8 cellular contexts compared by ENCODE assay signal in the genomic region with DNA sequence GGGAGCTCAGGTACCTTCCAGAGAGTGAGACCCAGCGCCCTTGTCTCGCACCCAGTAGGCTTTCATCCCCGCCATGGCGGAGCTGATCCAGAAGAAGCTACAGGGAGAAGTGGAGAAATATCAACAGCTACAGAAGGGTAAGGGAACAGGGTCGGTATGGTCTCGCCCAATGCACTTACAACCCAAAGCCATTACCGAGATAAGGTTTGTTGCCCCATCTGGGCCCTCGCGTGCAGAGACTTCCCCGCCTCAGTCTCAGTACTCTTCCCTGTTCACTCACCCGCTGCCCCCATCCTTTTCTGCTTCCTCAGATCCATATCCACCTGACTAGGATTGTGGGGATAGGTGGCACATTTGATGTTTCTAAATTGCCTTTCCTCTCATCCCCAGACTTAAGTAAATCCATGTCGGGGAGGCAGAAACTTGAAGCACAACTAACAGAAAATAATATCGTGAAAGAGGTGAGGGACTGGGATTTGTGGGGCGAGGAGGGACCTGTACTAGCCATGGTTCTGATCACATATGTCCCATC.
A peak's percentile ranks its signal among the peaks of the same experiment; 100 is the strongest.
DNase-seq lines count a peak whose midpoint lies in the region; ATAC-seq and TF ChIP-seq lines count a peak whose summit lies in the region.

No MANE protein-coding gene starts in this region.

- H3K36me3 Mint-ChIP-seq in stimulated activated memory B cell treated with anti-CD40 and anti-IgM and Interleukin-4, amounts not matched to agents 10 μg/mL and 1 μg/mL and 100 μg/mL, for 72 hours, result peaks cover 43% of the 10 kb centered on the region

- H3K36me3 ChIP-seq in WERI-Rb-1, result peaks cover 74% of the 10 kb centered on the region

- peak; percentile 2 for ATAC-seq in GM21825 (IDR thresholded peaks at IDR 0.05; ENCODE audit: unreplicated experiment)
- peak; percentile 2 for ATAC-seq in stimulated activated memory B cell treated with anti-CD40 and anti-IgM and Interleukin-4, amounts not matched to agents 10 μg/mL and 1 μg/mL and 100 μg/mL, for 72 hours

- H3K4me3 ChIP-seq in AG09309 (ENCODE audit: control insufficient read depth, low read depth, low read length) (peak overlapping the region; percentile 79), WERI-Rb-1 (ENCODE audit: low read depth, low read length) (peak overlapping the region; percentile 59)

- DNase-seq in AG09309 (ENCODE audit: low read depth) (no peak), WERI-Rb-1 (no peak), hepatic stellate cell (ENCODE audit: low spot score) (peak; percentile 49), T-helper 9 cell (no peak), nucleus accumbens (lab: John Stamatoyannopoulos, UW) (no peak)
- no peak for DNase-seq in activated CD8-positive, alpha-beta memory T cell treated with anti-CD3 and anti-CD28 coated beads, Interleukin-2, amount 50 U/mL, for 48 hours

- peak overlapping the region; percentile 98 for H3K4me3 Mint-ChIP-seq in stimulated activated memory B cell treated with anti-CD40 and anti-IgM and Interleukin-4, amounts not matched to agents 10 μg/mL and 1 μg/mL and 100 μg/mL, for 72 hours

- H3K27me3 ChIP-seq in WERI-Rb-1 (ENCODE audit: insufficient read depth, low read depth, severe bottlenecking), result no peaks in the 10 kb centered on the region

- peak overlapping the region; percentile 62 for H3K27ac ChIP-seq in WERI-Rb-1

- H3K9me3 ChIP-seq in WERI-Rb-1 (ENCODE audit: severe bottlenecking), result no peaks in the 10 kb centered on the region

- H3K27me3 Mint-ChIP-seq in stimulated activated memory B cell treated with anti-CD40 and anti-IgM and Interleukin-4, amounts not matched to agents 10 μg/mL and 1 μg/mL and 100 μg/mL, for 72 hours, result no peaks in the 10 kb centered on the region

- TF ChIP-seq CTCF in AG09309 (IDR thresholded peaks at IDR 0.05; ENCODE audit: control insufficient read depth, insufficient read depth, low read depth, low read length, missing control alignments) (no peak), WERI-Rb-1 (IDR thresholded peaks at IDR 0.05; ENCODE audit: low read depth, low read length) (no peak)

- H3K27ac Mint-ChIP-seq in stimulated activated memory B cell treated with anti-CD40 and anti-IgM and Interleukin-4, amounts not matched to agents 10 μg/mL and 1 μg/mL and 100 μg/mL, for 72 hours, result peak overlapping the region; percentile 87

- peaks cover 46% of the 10 kb centered on the region for H3K4me1 Mint-ChIP-seq in stimulated activated memory B cell treated with anti-CD40 and anti-IgM and Interleukin-4, amounts not matched to agents 10 μg/mL and 1 μg/mL and 100 μg/mL, for 72 hours

- no peaks in the 10 kb centered on the region for H3K9me3 Mint-ChIP-seq in stimulated activated memory B cell treated with anti-CD40 and anti-IgM and Interleukin-4, amounts not matched to agents 10 μg/mL and 1 μg/mL and 100 μg/mL, for 72 hours
